16 cellular contexts compared by ENCODE assay signal in genomic region chr3:62500556-62501294, GRCh38.
DNase-seq lines count a peak whose midpoint lies in the region; ATAC-seq lines count a peak whose summit lies in the region.
"Had no signal": no experiment of that assay in that cellular context is flagged by ENCODE, and none has a peak within 500 bp of the region (broad histone marks: within the 10 kb centered on the region; RNA-seq: fewer than 3 reads in every experiment).

No MANE protein-coding gene starts in this region.

- H3K23ac ChIP-seq in mesenchymal stem cell (ENCODE audit: low read length in 2 of 2): no peak overlapping the region

- no peaks in the 10 kb centered on the region for H3K79me1 ChIP-seq in mesenchymal stem cell (replicated peaks; ENCODE audit: low read length, poor library complexity, severe bottlenecking)

- H3K27ac ChIP-seq in caudate nucleus (ENCODE audit: low read depth, low read length): peak overlapping the region; percentile 77
- H3K27ac ChIP-seq in mesenchymal stem cell (ENCODE audit: low read length, poor library complexity, severe bottlenecking): no peak overlapping the region
- H3K27ac ChIP-seq: BLaER1 treated with 17β-estradiol and CSF1 and Interleukin-3, amounts not matched to agents 10 nM and 100 nM; PC-9; SJCRH30 had no signal

- no peak overlapping the region for H3K4me2 ChIP-seq in mesenchymal stem cell (ENCODE audit: low read length, poor library complexity, severe bottlenecking)
- H3K4me2 ChIP-seq: BLaER1 treated with 17β-estradiol and CSF1 and Interleukin-3, amounts not matched to agents 10 nM and 100 nM; PC-9 had no signal

- H2BK5ac ChIP-seq in mesenchymal stem cell (ENCODE audit: low read depth, low read length, poor library complexity, severe bottlenecking): no peak overlapping the region

- H3K4me1 ChIP-seq in mesenchymal stem cell (ENCODE audit: control insufficient read depth, insufficient read depth, low read depth, low read length): no peaks in the 10 kb centered on the region
- H3K4me1 ChIP-seq: SJCRH30 had no signal

- no peak overlapping the region for H2BK120ac ChIP-seq in mesenchymal stem cell (ENCODE audit: low read depth, low read length)

- 100% methylated on average over 2 of the region's 2 CpGs for WGBS in mesenchymal stem cell

- H3K9me3 ChIP-seq in mesenchymal stem cell (ENCODE audit: control insufficient read depth, low read length): no peaks in the 10 kb centered on the region
- H3K9me3 ChIP-seq: BLaER1 treated with 17β-estradiol and CSF1 and Interleukin-3, amounts not matched to agents 10 nM and 100 nM; SJCRH30 had no signal

- H3K18ac ChIP-seq in mesenchymal stem cell (ENCODE audit: low read depth in 1 of 2, low read length in 2 of 2): no peak overlapping the region

- H3K14ac ChIP-seq in mesenchymal stem cell (ENCODE audit: low read length in 2 of 2): no peak overlapping the region

- H3K36me3 ChIP-seq in mesenchymal stem cell (ENCODE audit: control insufficient read depth in 1 of 2, insufficient read depth in 2 of 2, low read depth in 1 of 2, low read length in 2 of 2): no peaks in the 10 kb centered on the region
- H3K36me3 ChIP-seq: BLaER1 treated with 17β-estradiol and CSF1 and Interleukin-3, amounts not matched to agents 10 nM and 100 nM; SJCRH30 had no signal

- no peak overlapping the region for H2BK15ac ChIP-seq in mesenchymal stem cell (ENCODE audit: low read depth, poor library complexity, severe bottlenecking)

- H2AFZ ChIP-seq in mesenchymal stem cell (ENCODE audit: low read depth, low read length): no peak overlapping the region
- H2AFZ ChIP-seq: PC-9 had no signal

- no peak overlapping the region for H2AK5ac ChIP-seq in mesenchymal stem cell (ENCODE audit: low read length, severe bottlenecking)

- ATAC-seq in HG03354 (IDR thresholded peaks at IDR 0.05; ENCODE audit: poor library complexity, severe bottlenecking, unreplicated experiment): no peak
- ATAC-seq: T-cell had no signal

- no peak overlapping the region for H4K91ac ChIP-seq in mesenchymal stem cell (ENCODE audit: low read length)

- DNase-seq in NCI-H524 (lab: John Stamatoyannopoulos, UW) (peak; percentile 30 to 42), NCI-H524 treated with DMSO at 0.1 percent for 48 hours (lab: John Stamatoyannopoulos, UW) (no peak), NCI-H526 treated with DMSO at 0.1 percent for 48 hours (lab: John Stamatoyannopoulos, UW) (peak; percentile 24), caudate nucleus (lab: John Stamatoyannopoulos, UW) (peak in 6 of 61 donors; percentile 5 to 54 (median 6)), islet precursor cell (peak; percentile 62), NCI-H1092 treated with DMSO at 0.1 percent for 48 hours (lab: John Stamatoyannopoulos, UW) (no peak), mesenchymal stem cell (no peak)
- DNase-seq: CD8-positive, alpha-beta memory T cell; GF-D8; NCI-H1417 treated with DMSO at 0.1 percent for 48 hours; NCI-H2029; PC-9; T-cell had no signal

- peaks cover 0 to 5% of the 10 kb centered on the region in 2 experiments for H3K27me3 ChIP-seq in mesenchymal stem cell (ENCODE audit: control insufficient read depth in 1 of 2, insufficient read depth in 1 of 2, low read length in 2 of 2)
- H3K27me3 ChIP-seq: BLaER1 treated with 17β-estradiol and CSF1 and Interleukin-3, amounts not matched to agents 10 nM and 100 nM; SJCRH30 had no signal

- H2BK12ac ChIP-seq in mesenchymal stem cell (ENCODE audit: low read length in 2 of 2): no peak overlapping the region

- H3K4ac ChIP-seq in mesenchymal stem cell (ENCODE audit: low read depth in 1 of 2, low read length in 2 of 2): no peak overlapping the region

- H3K9ac ChIP-seq in mesenchymal stem cell (ENCODE audit: low read length): no peak overlapping the region
- H3K9ac ChIP-seq: BLaER1 treated with 17β-estradiol and CSF1 and Interleukin-3, amounts not matched to agents 10 nM and 100 nM had no signal

- H4K8ac ChIP-seq in mesenchymal stem cell (ENCODE audit: low read length): no peak overlapping the region

- no peak overlapping the region for H3K4me3 ChIP-seq in mesenchymal stem cell (ENCODE audit: insufficient read depth in 1 of 2, low read depth in 1 of 2, low read length in 2 of 2)
- H3K4me3 ChIP-seq: BLaER1 treated with 17β-estradiol and CSF1 and Interleukin-3, amounts not matched to agents 10 nM and 100 nM; PC-9; SJCRH30 had no signal

Comparison
In these comparisons a context has a peak if more than half of its experiments do, and no peak if none do; other contexts are left out.
1. DNase-seq: peak in NCI-H524 (2 of 2), NCI-H526 treated with DMSO at 0.1 percent for 48 hours (single experiment) and islet precursor cell (single experiment); none in NCI-H524 treated with DMSO at 0.1 percent for 48 hours (single experiment), NCI-H1092 treated with DMSO at 0.1 percent for 48 hours (single experiment) and mesenchymal stem cell (single experiment).